In genomic region chrX:72102760-72103159, GRCh38 we compare ENCODE assay signal across 13 cellular contexts.
"Had no signal": no experiment of that assay in that cellular context is flagged by ENCODE, and none has a peak within 500 bp of the region (broad histone marks: within the 10 kb centered on the region; RNA-seq: fewer than 3 reads in every experiment).

No MANE protein-coding gene starts in this region.

- H3K9me3 Mint-ChIP-seq: activated T-cell treated with anti-CD3 and anti-CD28 coated beads, Interleukin-2, amount 50 U/mL, for 24 hours had no signal

- FAIRE-seq: kidney had no signal

- H3K4me3 ChIP-seq: cardiac muscle cell, skin epidermis, upper lobe of left lung had no signal

- H3K27ac Mint-ChIP-seq: activated T-cell treated with anti-CD3 and anti-CD28 coated beads, Interleukin-2, amount 50 U/mL, for 24 hours had no signal

- H3K27ac ChIP-seq: cardiac muscle cell had no signal

- H3K9me3 ChIP-seq: upper lobe of left lung had no signal

- H3K27me3 ChIP-seq: cardiac muscle cell, upper lobe of left lung had no signal

- H3K36me3 ChIP-seq: cardiac muscle cell, upper lobe of left lung had no signal

- DNase-seq: activated CD4-positive, alpha-beta T cell treated with anti-CD3 and anti-CD28 coated beads, Interleukin-2, amount 50 U/mL, for 4 hours; activated effector memory CD4-positive, alpha-beta T cell treated with Interleukin-2 at 50 U/mL for 16 hours; activated naive CD4-positive, alpha-beta T cell treated with anti-CD3 and anti-CD28 coated beads, Interleukin-2, amount 50 U/mL, for 16 hours; activated T-cell treated with anti-CD3 and anti-CD28 coated beads, Interleukin-2, amount 50 U/mL, for 24 hours; foreskin fibroblast; hippocampal formation; kidney; stimulated activated CD4-positive, alpha-beta T cell treated with anti-CD3 and anti-CD28 coated beads, Interleukin-4, amount 100 ng/mL, for 24 hours; stimulated activated CD8-positive, alpha-beta memory T cell treated with anti-CD3 and anti-CD28 coated beads, Interleukin-4, amount 100 ng/mL, for 48 hours; stimulated activated naive CD8-positive, alpha-beta T cell treated with anti-CD3 and anti-CD28 coated beads, Interleukin-15, Interleukin-2, amounts not matched to agents 100 U/mL and 50 U/mL, for 24 hours; upper lobe of left lung had no signal

- H3K4me3 Mint-ChIP-seq: activated T-cell treated with anti-CD3 and anti-CD28 coated beads, Interleukin-2, amount 50 U/mL, for 24 hours had no signal
